In genomic region chr4:156946508-156947197, GRCh38 we compare ENCODE assay signal across 8 cellular contexts. TPM values are rescaled to one million over a fixed set of nuclear protein-coding genes. Genes with fewer than 3 reads are reported as not detected.
A peak's percentile ranks its signal among the peaks of the same experiment; 100 is the strongest.
DNase-seq lines count a peak whose midpoint lies in the region; ATAC-seq, FAIRE-seq and TF ChIP-seq lines count a peak whose summit lies in the region.
"Had no signal": no experiment of that assay in that cellular context is flagged by ENCODE, and none has a peak within 500 bp of the region (broad histone marks: within the 10 kb centered on the region; RNA-seq: fewer than 3 reads in every experiment).

No MANE protein-coding gene starts in this region.

- no peak for TF ChIP-seq CTCF in astrocyte (IDR thresholded peaks at IDR 0.05; ENCODE audit: insufficient read depth, low read depth, low read length)
- no peak for TF ChIP-seq CTCF in kidney (IDR thresholded peaks at IDR 0.05; ENCODE audit: borderline replicate concordance, extremely low read depth, insufficient read depth)
- no peak for TF ChIP-seq CTCF in upper lobe of right lung (IDR thresholded peaks at IDR 0.05)
- TF ChIP-seq CTCF in BE2C (IDR thresholded peaks at IDR 0.05; ENCODE audit: low read depth, low read length) = no peak

- H3K27ac Mint-ChIP-seq in astrocyte (ENCODE audit: unreplicated experiment) = peak overlapping the region; percentile 99

- peak overlapping the region; percentile 26 for H3K4me3 ChIP-seq in astrocyte (ENCODE audit: insufficient read depth, low read depth, low read length)
- H3K4me3 ChIP-seq in kidney (ENCODE audit: low read length in 2 of 2) = no peak overlapping the region
- H3K4me3 ChIP-seq in upper lobe of right lung = no peak overlapping the region
- no peak overlapping the region for H3K4me3 ChIP-seq in BE2C (ENCODE audit: low read depth, low read length)

- ATAC-seq in upper lobe of right lung = peak; percentile 33
- ATAC-seq in HG03469 (IDR thresholded peaks at IDR 0.05; ENCODE audit: unreplicated experiment) = no peak

- no peaks in the 10 kb centered on the region for H3K9me3 ChIP-seq in astrocyte (ENCODE audit: insufficient read depth, low read depth, low read length)
- H3K9me3 ChIP-seq in kidney (ENCODE audit: control insufficient read depth in 1 of 2, low read length in 2 of 2) = no peaks in the 10 kb centered on the region
- H3K9me3 ChIP-seq in upper lobe of right lung = no peaks in the 10 kb centered on the region
- H3K9me3 ChIP-seq in BE2C = no peaks in the 10 kb centered on the region

- no peaks in the 10 kb centered on the region for H4K20me1 ChIP-seq in astrocyte (ENCODE audit: insufficient read depth, low read length)

- FAIRE-seq in astrocyte (lab: Jason Lieb, UNC) (peak; percentile 100), kidney (lab: Jason Lieb, UNC) (no peak)

- H3K27me3 Mint-ChIP-seq in astrocyte (ENCODE audit: low read depth, unreplicated experiment) = no peaks in the 10 kb centered on the region

- H3K4me3 Mint-ChIP-seq in astrocyte (ENCODE audit: unreplicated experiment) = peak overlapping the region; percentile 20

- peaks cover 87% of the 10 kb centered on the region for H3K79me2 ChIP-seq in astrocyte (ENCODE audit: insufficient read depth, low read length)

- DNase-seq in HS-5 (ENCODE audit: low read depth) (peak; percentile 96), astrocyte (ENCODE audit: low read depth) (peak; percentile 99), kidney (no peak), upper lobe of right lung (no peak), BE2C (no peak)
- DNase-seq in activated effector memory CD4-positive, alpha-beta T cell treated with anti-CD3 and anti-CD28 coated beads, Interleukin-2, amount 50 U/mL, for 16 hours = no peak
- DNase-seq: stimulated activated CD4-positive, alpha-beta T cell treated with anti-CD3 and anti-CD28 coated beads, Interleukin-4, amount 100 ng/mL, for 24 hours had no signal

- H3K9ac ChIP-seq in astrocyte (ENCODE audit: low read length) (peak overlapping the region; percentile 72), kidney (ENCODE audit: low read length in 2 of 2) (no peak overlapping the region)

- no peak overlapping the region for H2AFZ ChIP-seq in astrocyte (ENCODE audit: low read depth, low read length)

- H3K4me1 ChIP-seq in astrocyte (ENCODE audit: insufficient read depth, low read length) (peaks cover 81% of the 10 kb centered on the region), kidney (ENCODE audit: control insufficient read depth in 1 of 2, insufficient read depth in 1 of 2, low read depth in 1 of 2, low read length in 2 of 2) (peaks cover 5 to 57% of the 10 kb centered on the region in 2 donors), upper lobe of right lung (peaks cover 25% of the 10 kb centered on the region), BE2C (no peaks in the 10 kb centered on the region)

- H3K4me2 ChIP-seq in astrocyte (ENCODE audit: low read length) = peak overlapping the region; percentile 79

- H3K27ac ChIP-seq in astrocyte (ENCODE audit: low read depth, low read length) (peak overlapping the region; percentile 94), kidney (ENCODE audit: low read depth in 2 of 2, low read length in 2 of 2) (peak overlapping the region; percentile 10 to 18), upper lobe of right lung (no peak overlapping the region)

- H3K4me1 Mint-ChIP-seq in astrocyte (ENCODE audit: low read depth, unreplicated experiment) = peaks cover 85% of the 10 kb centered on the region

- no peaks in the 10 kb centered on the region for H3K36me3 ChIP-seq in astrocyte (ENCODE audit: insufficient read depth, low read length)
- no peaks in the 10 kb centered on the region for H3K36me3 ChIP-seq in kidney (ENCODE audit: control insufficient read depth in 1 of 2, insufficient read depth in 2 of 2, low read length in 2 of 2)
- H3K36me3 ChIP-seq in upper lobe of right lung = no peaks in the 10 kb centered on the region
- H3K36me3 ChIP-seq in BE2C = no peaks in the 10 kb centered on the region

- intact Hi-C loops in kidney (cut with DNase I) (no loop called here), upper lobe of right lung (cut with DNase I) (no loop called here)

- H3K27me3 ChIP-seq in astrocyte (ENCODE audit: insufficient read depth, low read length) (no peaks in the 10 kb centered on the region), upper lobe of right lung (no peaks in the 10 kb centered on the region), BE2C (no peaks in the 10 kb centered on the region)

- no peaks in the 10 kb centered on the region for H3K36me3 Mint-ChIP-seq in astrocyte (ENCODE audit: low read depth, unreplicated experiment)

- no peaks in the 10 kb centered on the region for H3K9me3 Mint-ChIP-seq in astrocyte (ENCODE audit: unreplicated experiment)

RNA-seq across cellular contexts. Expression of gene PDGFC, which starts 24.9 kb away (rescaled TPM):
- total RNA-seq in astrocyte = 167 and 188 TPM in 2 replicates
- total RNA-seq in kidney = 37.6 TPM
- polyA plus RNA-seq in kidney (ENCODE audit: insufficient read depth, low read depth, low replicate concordance) = 12.3 TPM
- total RNA-seq in upper lobe of right lung = 31.3 TPM
- polyA plus RNA-seq in BE2C (2012; ENCODE audit: insufficient read depth, insufficient read length, low read depth) = not detected

Comparison
In these comparisons a context has a peak if more than half of its experiments do, and no peak if none do; other contexts are left out.
1. DNase-seq: peak in HS-5 (single experiment) and astrocyte (single experiment); none in kidney (single experiment), upper lobe of right lung (single experiment), BE2C (single experiment) and activated effector memory CD4-positive, alpha-beta T cell treated with anti-CD3 and anti-CD28 coated beads, Interleukin-2, amount 50 U/mL, for 16 hours (single experiment).